Comparison of ENCODE assay signal across 11 cellular contexts in genomic region chr2:134218414-134218813, GRCh38. TPM values are rescaled to one million over a fixed set of nuclear protein-coding genes. Genes with fewer than 3 reads are reported as not detected.
DNase-seq lines count a peak whose midpoint lies in the region; ATAC-seq and TF ChIP-seq lines count a peak whose summit lies in the region.
"Had no signal": no experiment of that assay in that cellular context is flagged by ENCODE, and none has a peak within 500 bp of the region (broad histone marks: within the 10 kb centered on the region; RNA-seq: fewer than 3 reads in every experiment).

No MANE protein-coding gene starts in this region.

- H3K27ac ChIP-seq in esophagus muscularis mucosa (replicated peaks in 1 of 4): no peak overlapping the region
- H3K27ac ChIP-seq: GM23248 had no signal

- H3K4me3 ChIP-seq in esophagus muscularis mucosa: no peak overlapping the region
- H3K4me3 ChIP-seq: GM23248 had no signal

- H3K27me3 ChIP-seq in esophagus muscularis mucosa: no peaks in the 10 kb centered on the region

- peak; percentile 48 for ATAC-seq in HG03135 (IDR thresholded peaks at IDR 0.05; ENCODE audit: unreplicated experiment)
- no peak for ATAC-seq in activated T-helper 17 cell treated with anti-CD3 and anti-CD28 coated beads, Interleukin-2, amount 50 U/mL, for 72 hours (replicated peaks)
- ATAC-seq in stimulated activated naive CD8-positive, alpha-beta T cell treated with anti-CD3 and anti-CD28 coated beads, Interleukin-15, amount 100 ng/mL, for 72 hours: peak; percentile 2

- peaks cover 7% of the 10 kb centered on the region for H3K36me3 Mint-ChIP-seq in activated naive CD4-positive, alpha-beta T cell treated with anti-CD3 and anti-CD28 coated beads, Interleukin-2, amount 10 ng/mL, durations not matched to agents 7 days and 5 days
- H3K36me3 Mint-ChIP-seq in activated T-helper 17 cell treated with anti-CD3 and anti-CD28 coated beads, Interleukin-2, amount 50 U/mL, for 72 hours (ENCODE audit: low read depth): no peaks in the 10 kb centered on the region

- no peaks in the 10 kb centered on the region for H3K27me3 Mint-ChIP-seq in activated naive CD4-positive, alpha-beta T cell treated with anti-CD3 and anti-CD28 coated beads, Interleukin-2, amount 10 ng/mL, durations not matched to agents 7 days and 5 days
- no peaks in the 10 kb centered on the region for H3K27me3 Mint-ChIP-seq in activated T-helper 17 cell treated with anti-CD3 and anti-CD28 coated beads, Interleukin-2, amount 50 U/mL, for 72 hours
- H3K27me3 Mint-ChIP-seq in stimulated activated naive CD8-positive, alpha-beta T cell treated with anti-CD3 and anti-CD28 coated beads, Interleukin-15, amount 100 ng/mL, for 72 hours: no peaks in the 10 kb centered on the region
- H3K27me3 Mint-ChIP-seq: brain had no signal

- TF ChIP-seq POLR2A in esophagus muscularis mucosa (IDR thresholded peaks at IDR 0.05; ENCODE audit: low read depth): no peak

- CTCF ChIA-PET in activated naive CD4-positive, alpha-beta T cell treated with anti-CD3 and anti-CD28 coated beads, Interleukin-2, amount 10 ng/mL, durations not matched to agents 7 days and 5 days (lab: Charles Lee): interaction anchor here (0.7 to 2.0 kb wide), 7 partner anchors 10 to 194 kb away, joined by 3 to 8 read pairs (median 5); no protein-coding TSS in a partner anchor

- H3K4me1 Mint-ChIP-seq in activated naive CD4-positive, alpha-beta T cell treated with anti-CD3 and anti-CD28 coated beads, Interleukin-2, amount 10 ng/mL, durations not matched to agents 7 days and 5 days: peaks cover 49% of the 10 kb centered on the region
- H3K4me1 Mint-ChIP-seq in activated T-helper 17 cell treated with anti-CD3 and anti-CD28 coated beads, Interleukin-2, amount 50 U/mL, for 72 hours: peaks cover 63% of the 10 kb centered on the region
- H3K4me1 Mint-ChIP-seq in stimulated activated naive CD8-positive, alpha-beta T cell treated with anti-CD3 and anti-CD28 coated beads, Interleukin-15, amount 100 ng/mL, for 72 hours: peaks cover 56% of the 10 kb centered on the region

- H3K9me3 ChIP-seq in esophagus muscularis mucosa: no peaks in the 10 kb centered on the region

- no peaks in the 10 kb centered on the region for H3K36me3 ChIP-seq in esophagus muscularis mucosa

- no peaks in the 10 kb centered on the region for H3K9me3 Mint-ChIP-seq in activated naive CD4-positive, alpha-beta T cell treated with anti-CD3 and anti-CD28 coated beads, Interleukin-2, amount 10 ng/mL, durations not matched to agents 7 days and 5 days
- peaks cover 5% of the 10 kb centered on the region for H3K9me3 Mint-ChIP-seq in activated T-helper 17 cell treated with anti-CD3 and anti-CD28 coated beads, Interleukin-2, amount 50 U/mL, for 72 hours
- H3K9me3 Mint-ChIP-seq in stimulated activated naive CD8-positive, alpha-beta T cell treated with anti-CD3 and anti-CD28 coated beads, Interleukin-15, amount 100 ng/mL, for 72 hours: no peaks in the 10 kb centered on the region

- 69% methylated on average over 3 of the region's 3 CpGs for WGBS in esophagus muscularis mucosa

- no peak for TF ChIP-seq EP300 in esophagus muscularis mucosa (IDR thresholded peaks at IDR 0.05)

- peaks cover 22 to 44% (median 27%) of the 10 kb centered on the region in 4 donors for H3K4me1 ChIP-seq in esophagus muscularis mucosa

- peak overlapping the region; percentile 13 for H3K4me3 Mint-ChIP-seq in activated naive CD4-positive, alpha-beta T cell treated with anti-CD3 and anti-CD28 coated beads, Interleukin-2, amount 10 ng/mL, durations not matched to agents 7 days and 5 days
- peak overlapping the region; percentile 81 for H3K4me3 Mint-ChIP-seq in activated T-helper 17 cell treated with anti-CD3 and anti-CD28 coated beads, Interleukin-2, amount 50 U/mL, for 72 hours
- peak overlapping the region; percentile 74 to 75 for H3K4me3 Mint-ChIP-seq in stimulated activated naive CD8-positive, alpha-beta T cell treated with anti-CD3 and anti-CD28 coated beads, Interleukin-15, amount 100 ng/mL, for 72 hours
- H3K4me3 Mint-ChIP-seq: brain had no signal

- intact Hi-C loops in esophagus muscularis mucosa (cut with DNase I): no loop called here

- DNase-seq in activated naive CD4-positive, alpha-beta T cell treated with anti-CD3 and anti-CD28 coated beads, Interleukin-2, amount 10 ng/mL, durations not matched to agents 7 days and 5 days: no peak
- DNase-seq in activated naive CD4-positive, alpha-beta T cell treated with Interleukin-2 at 50 U/mL for 16 hours: no peak
- DNase-seq in stimulated activated naive CD8-positive, alpha-beta T cell treated with anti-CD3 and anti-CD28 coated beads, Interleukin-15, amount 100 ng/mL, for 72 hours: peak in 1 of 2 donors; percentile 12
- DNase-seq in NCI-H226 (no peak), iPS-NIHi7 (ENCODE audit: extremely low spot score) (no peak), esophagus muscularis mucosa (ENCODE audit: extremely low spot score) (no peak)
- DNase-seq: NCI-H1930 had no signal

- no peak for TF ChIP-seq CTCF in esophagus muscularis mucosa (IDR thresholded peaks at IDR 0.05)

- H3K27ac Mint-ChIP-seq in activated naive CD4-positive, alpha-beta T cell treated with anti-CD3 and anti-CD28 coated beads, Interleukin-2, amount 10 ng/mL, durations not matched to agents 7 days and 5 days: peak overlapping the region; percentile 2
- H3K27ac Mint-ChIP-seq in activated T-helper 17 cell treated with anti-CD3 and anti-CD28 coated beads, Interleukin-2, amount 50 U/mL, for 72 hours: peak overlapping the region; percentile 85
- peak overlapping the region; percentile 94 to 98 for H3K27ac Mint-ChIP-seq in stimulated activated naive CD8-positive, alpha-beta T cell treated with anti-CD3 and anti-CD28 coated beads, Interleukin-15, amount 100 ng/mL, for 72 hours

RNA-seq across cellular contexts. Expression of gene MGAT5, which starts 35.5 kb away (rescaled TPM):
- total RNA-seq in activated T-helper 17 cell treated with anti-CD3 and anti-CD28 coated beads, Interleukin-2, amount 50 U/mL, for 72 hours: 10 to 100 TPM; 53.0 to 53.1 TPM
- total RNA-seq in esophagus muscularis mucosa: 10 to 100 TPM; 47.4 to 56.4 (median 50.3) TPM

Comparison
In these comparisons a context has a peak if more than half of its experiments do, and no peak if none do; other contexts are left out.
1. H3K27ac Mint-ChIP-seq: peak in every context shown above with its lines; median percentile 96 in stimulated activated naive CD8-positive, alpha-beta T cell treated with anti-CD3 and anti-CD28 coated beads, Interleukin-15, amount 100 ng/mL, for 72 hours; 85 in activated T-helper 17 cell treated with anti-CD3 and anti-CD28 coated beads, Interleukin-2, amount 50 U/mL, for 72 hours; 2 in activated naive CD4-positive, alpha-beta T cell treated with anti-CD3 and anti-CD28 coated beads, Interleukin-2, amount 10 ng/mL, durations not matched to agents 7 days and 5 days.
2. H3K4me3 Mint-ChIP-seq: peak in every context shown above with its lines; median percentile 81 in activated T-helper 17 cell treated with anti-CD3 and anti-CD28 coated beads, Interleukin-2, amount 50 U/mL, for 72 hours; 74 in stimulated activated naive CD8-positive, alpha-beta T cell treated with anti-CD3 and anti-CD28 coated beads, Interleukin-15, amount 100 ng/mL, for 72 hours; 13 in activated naive CD4-positive, alpha-beta T cell treated with anti-CD3 and anti-CD28 coated beads, Interleukin-2, amount 10 ng/mL, durations not matched to agents 7 days and 5 days.